Comparison of ENCODE assay signal across 33 cellular contexts in the genomic region with DNA sequence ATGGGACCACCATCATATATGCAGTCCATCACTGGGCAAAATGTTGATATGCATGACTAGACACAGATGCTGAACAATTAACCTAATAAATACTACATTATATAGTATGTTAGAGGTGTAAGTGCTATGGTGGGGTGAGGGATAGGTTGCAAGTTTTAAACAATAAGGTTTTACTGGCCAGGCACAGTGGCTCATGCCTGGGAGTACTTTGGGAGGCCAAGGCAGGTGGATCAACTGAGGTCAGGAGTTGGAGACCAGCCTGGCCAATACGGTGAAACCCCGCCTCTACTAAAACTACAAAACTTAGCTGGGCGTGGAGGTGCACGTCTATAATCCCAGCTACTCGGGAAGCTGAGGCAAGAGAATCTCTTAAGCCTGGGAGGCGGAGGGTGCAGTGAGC. TPM values are rescaled to one million over a fixed set of nuclear protein-coding genes. Genes with fewer than 3 reads are reported as not detected.
"Had no signal": no experiment of that assay in that cellular context is flagged by ENCODE, and none has a peak within 500 bp of the region (broad histone marks: within the 10 kb centered on the region; RNA-seq: fewer than 3 reads in every experiment).

No MANE protein-coding gene starts in this region.

- H3K9me3 Mint-ChIP-seq: naive thymus-derived CD4-positive, alpha-beta T cell; natural killer cell treated with Interleukin-12 subunit alpha and Interleukin-12 subunit beta and Interleukin-15 and Interleukin-18, amount 100 ng/mL, for 72 hours; stimulated activated naive CD8-positive, alpha-beta T cell treated with anti-CD3 and anti-CD28 coated beads, Interleukin-15, Interleukin-2, amounts not matched to agents 100 ng/mL and 50 ng/mL, for 24 hours had no signal

- H3K4me3 ChIP-seq: heart right ventricle, hepatocyte, left lung, lower lobe of right lung, mucosa of descending colon, ovary, right atrium auricular region, right lobe of liver, smooth muscle cell, suprapubic skin, thoracic aorta, tibial artery, upper lobe of right lung had no signal

- H3K9me3 ChIP-seq: heart right ventricle, left lung, lower lobe of right lung, mucosa of descending colon, ovary, right atrium auricular region, right lobe of liver, suprapubic skin, thoracic aorta, tibial artery, upper lobe of right lung had no signal

- H3K27me3 Mint-ChIP-seq: naive thymus-derived CD4-positive, alpha-beta T cell; natural killer cell treated with Interleukin-12 subunit alpha and Interleukin-12 subunit beta and Interleukin-15 and Interleukin-18, amount 100 ng/mL, for 72 hours; progenitor cell of endocrine pancreas; stimulated activated naive CD8-positive, alpha-beta T cell treated with anti-CD3 and anti-CD28 coated beads, Interleukin-15, Interleukin-2, amounts not matched to agents 100 ng/mL and 50 ng/mL, for 24 hours had no signal

- H3K27me3 ChIP-seq: heart right ventricle, hepatocyte, left lung, ovary, right atrium auricular region, right lobe of liver, suprapubic skin, tibial artery, upper lobe of right lung had no signal

- H3K4me3 Mint-ChIP-seq: naive thymus-derived CD4-positive, alpha-beta T cell; natural killer cell treated with Interleukin-12 subunit alpha and Interleukin-12 subunit beta and Interleukin-15 and Interleukin-18, amount 100 ng/mL, for 72 hours; stimulated activated naive CD8-positive, alpha-beta T cell treated with anti-CD3 and anti-CD28 coated beads, Interleukin-15, Interleukin-2, amounts not matched to agents 100 ng/mL and 50 ng/mL, for 24 hours had no signal

- H3K4me1 Mint-ChIP-seq: naive thymus-derived CD4-positive, alpha-beta T cell had no signal

- H3K36me3 ChIP-seq: ovary had no signal

- H3K27ac ChIP-seq: heart right ventricle, hepatocyte, left lung, lower lobe of right lung, ovary, right atrium auricular region, right lobe of liver, suprapubic skin, thoracic aorta, tibial artery, upper lobe of right lung had no signal

- H3K4me1 ChIP-seq: heart right ventricle, left lung, lower lobe of right lung, right atrium auricular region, right lobe of liver, suprapubic skin, tibial artery, upper lobe of right lung had no signal

- H3K4me2 ChIP-seq: hepatocyte, smooth muscle cell had no signal

- ATAC-seq: heart right ventricle; left cardiac atrium; left lung; lower lobe of right lung; mucosa of descending colon; naive thymus-derived CD4-positive, alpha-beta T cell; natural killer cell treated with Interleukin-12 subunit alpha and Interleukin-12 subunit beta and Interleukin-15 and Interleukin-18, amount 100 ng/mL, for 72 hours; upper lobe of right lung had no signal

- H2AFZ ChIP-seq: hepatocyte had no signal

- H3K27ac Mint-ChIP-seq: natural killer cell treated with Interleukin-12 subunit alpha and Interleukin-12 subunit beta and Interleukin-15 and Interleukin-18, amount 100 ng/mL, for 72 hours; stimulated activated naive CD8-positive, alpha-beta T cell treated with anti-CD3 and anti-CD28 coated beads, Interleukin-15, Interleukin-2, amounts not matched to agents 100 ng/mL and 50 ng/mL, for 24 hours had no signal

- DNase-seq: heart right ventricle; islet precursor cell; kidney glomerular epithelial cell; left cardiac atrium; left lung; lower lobe of right lung; mammary epithelial cell; mesendoderm; midbrain; mucosa of descending colon; naive thymus-derived CD4-positive, alpha-beta T cell; ovary; right lobe of liver; stimulated activated CD4-positive, alpha-beta T cell treated with anti-CD3 and anti-CD28 coated beads, Interleukin-1b, Interleukin-23, amount 100 ng/mL, for 48 hours; stimulated activated CD4-positive, alpha-beta T cell treated with anti-CD3 and anti-CD28 coated beads, Interleukin-2, amount 100 ng/mL, for 48 hours; stimulated activated CD4-positive, alpha-beta T cell treated with anti-CD3 and anti-CD28 coated beads, Interleukin-4, amount 100 ng/mL, for 4 hours; stimulated activated CD8-positive, alpha-beta memory T cell treated with anti-CD3 and anti-CD28 coated beads, Interleukin-4, amount 100 ng/mL, for 48 hours; stimulated activated naive CD4-positive, alpha-beta T cell; tibial artery; trophoblast cell; upper lobe of right lung had no signal

RNA-seq across cellular contexts. Expression of gene F2, which starts 28.1 kb away (rescaled TPM):
- total RNA-seq: left cardiac atrium, left lung, lower lobe of right lung, mammary epithelial cell, myocyte, omental fat pad, pulmonary artery endothelial cell, right atrium auricular region, subcutaneous adipose tissue, thoracic aorta, upper lobe of right lung had no signal
- polyA plus RNA-seq: naive thymus-derived CD4-positive, alpha-beta T cell had no signal
